23 cellular contexts compared by ENCODE assay signal in genomic region chr11:68992743-68993255, GRCh38. TPM values are rescaled to one million over a fixed set of nuclear protein-coding genes. Genes with fewer than 3 reads are reported as not detected.
"Had no signal": no experiment of that assay in that cellular context is flagged by ENCODE, and none has a peak within 500 bp of the region (broad histone marks: within the 10 kb centered on the region; RNA-seq: fewer than 3 reads in every experiment).

No MANE protein-coding gene starts in this region.

- H3K36me3 ChIP-seq: tibial artery, WERI-Rb-1 had no signal

- ATAC-seq: activated CD4-positive, alpha-beta T cell treated with anti-CD3 and anti-CD28 coated beads for 36 hours; activated CD8-positive, alpha-beta T cell treated with anti-CD3 and anti-CD28 coated beads, Interleukin-2, amount 10 ng/mL, durations not matched to agents 7 days and 5 days; foreskin keratinocyte; left cardiac atrium; mucosa of descending colon; naive thymus-derived CD4-positive, alpha-beta T cell; stimulated activated memory B cell treated with anti-CD40 and anti-IgM and Interleukin-4, amounts not matched to agents 10 μg/mL and 1 μg/mL and 100 μg/mL, for 72 hours had no signal

- DNase-seq: activated CD4-positive, alpha-beta T cell treated with anti-CD3 and anti-CD28 coated beads for 36 hours; activated CD8-positive, alpha-beta memory T cell treated with anti-CD3 and anti-CD28 coated beads, Interleukin-2, amount 50 U/mL, for 4 hours; activated CD8-positive, alpha-beta T cell treated with anti-CD3 and anti-CD28 coated beads, Interleukin-2, amount 10 ng/mL, durations not matched to agents 7 days and 5 days; activated gamma-delta T cell treated with Interleukin-2 at 50 U/mL for 16 hours; activated T-cell treated with anti-CD3 and anti-CD28 coated beads, Interleukin-2, amount 50 U/mL, for 48 hours; amygdala; central memory CD4-positive, alpha-beta T cell; cortex of kidney; effector CD8-positive, alpha-beta T cell; foreskin keratinocyte; left cardiac atrium; mammary epithelial cell; mucosa of descending colon; naive thymus-derived CD4-positive, alpha-beta T cell; stimulated activated CD4-positive, alpha-beta T cell treated with anti-CD3 and anti-CD28 coated beads, Interleukin-2, amount 100 ng/mL, for 48 hours; WERI-Rb-1 had no signal

- H3K4me1 Mint-ChIP-seq: activated CD4-positive, alpha-beta T cell treated with anti-CD3 and anti-CD28 coated beads for 36 hours; stimulated activated memory B cell treated with anti-CD40 and anti-IgM and Interleukin-4, amounts not matched to agents 10 μg/mL and 1 μg/mL and 100 μg/mL, for 72 hours had no signal

- H3K27ac Mint-ChIP-seq: activated CD4-positive, alpha-beta T cell treated with anti-CD3 and anti-CD28 coated beads for 36 hours; activated CD8-positive, alpha-beta T cell treated with anti-CD3 and anti-CD28 coated beads, Interleukin-2, amount 10 ng/mL, durations not matched to agents 7 days and 5 days; activated naive CD8-positive, alpha-beta T cell; brain; naive thymus-derived CD4-positive, alpha-beta T cell; stimulated activated memory B cell treated with anti-CD40 and anti-IgM and Interleukin-4, amounts not matched to agents 10 μg/mL and 1 μg/mL and 100 μg/mL, for 72 hours had no signal

- H3K4me1 ChIP-seq: foreskin keratinocyte, parathyroid adenoma had no signal

- H3K4me3 ChIP-seq: mucosa of descending colon, tibial artery had no signal

- H3K9me3 ChIP-seq: mucosa of descending colon, tibial artery had no signal

- H3K9ac ChIP-seq: parathyroid adenoma had no signal

- H3K9me3 Mint-ChIP-seq: naive thymus-derived CD4-positive, alpha-beta T cell; stimulated activated memory B cell treated with anti-CD40 and anti-IgM and Interleukin-4, amounts not matched to agents 10 μg/mL and 1 μg/mL and 100 μg/mL, for 72 hours had no signal

- H3K27ac ChIP-seq: foreskin keratinocyte, parathyroid adenoma, tibial artery, WERI-Rb-1 had no signal

- H3K4me3 Mint-ChIP-seq: activated CD4-positive, alpha-beta T cell treated with anti-CD3 and anti-CD28 coated beads for 36 hours; activated CD8-positive, alpha-beta T cell treated with anti-CD3 and anti-CD28 coated beads, Interleukin-2, amount 10 ng/mL, durations not matched to agents 7 days and 5 days; activated naive CD8-positive, alpha-beta T cell; brain; naive thymus-derived CD4-positive, alpha-beta T cell; stimulated activated memory B cell treated with anti-CD40 and anti-IgM and Interleukin-4, amounts not matched to agents 10 μg/mL and 1 μg/mL and 100 μg/mL, for 72 hours had no signal

- H3K36me3 Mint-ChIP-seq: activated naive CD8-positive, alpha-beta T cell; brain; naive thymus-derived CD4-positive, alpha-beta T cell; stimulated activated memory B cell treated with anti-CD40 and anti-IgM and Interleukin-4, amounts not matched to agents 10 μg/mL and 1 μg/mL and 100 μg/mL, for 72 hours had no signal

RNA-seq across cellular contexts. Expression of gene MRGPRD, which starts 12.0 kb away (rescaled TPM):
- total RNA-seq: activated CD4-positive, alpha-beta T cell treated with anti-CD3 and anti-CD28 coated beads for 36 hours; activated CD8-positive, alpha-beta T cell treated with anti-CD3 and anti-CD28 coated beads, Interleukin-2, amount 10 ng/mL, durations not matched to agents 7 days and 5 days; foreskin keratinocyte; left cardiac atrium; mammary epithelial cell; naive thymus-derived CD4-positive, alpha-beta T cell; renal cortical epithelial cell; T-helper 1 cell treated with Interleukin-12 subunit alpha and Interleukin-12 subunit beta and Interleukin-4 antibody, amounts not matched to agents 30 ng/mL and 1 ng/mL, for 36 hours had no signal
- polyA plus RNA-seq: foreskin keratinocyte, mammary epithelial cell had no signal

RNA-seq across cellular contexts. Expression of gene MRGPRF, which starts 20.2 kb away (rescaled TPM):
- total RNA-seq: activated CD4-positive, alpha-beta T cell treated with anti-CD3 and anti-CD28 coated beads for 36 hours; activated CD8-positive, alpha-beta T cell treated with anti-CD3 and anti-CD28 coated beads, Interleukin-2, amount 10 ng/mL, durations not matched to agents 7 days and 5 days; naive thymus-derived CD4-positive, alpha-beta T cell; T-helper 1 cell treated with Interleukin-12 subunit alpha and Interleukin-12 subunit beta and Interleukin-4 antibody, amounts not matched to agents 30 ng/mL and 1 ng/mL, for 36 hours had no signal
- polyA plus RNA-seq: naive thymus-derived CD4-positive, alpha-beta T cell had no signal
